Comparison of ENCODE assay signal across 15 cellular contexts in genomic region chr13:77079902-77080413, GRCh38.
"Had no signal": no experiment of that assay in that cellular context is flagged by ENCODE, and none has a peak within 500 bp of the region (broad histone marks: within the 10 kb centered on the region; RNA-seq: fewer than 3 reads in every experiment).

No MANE protein-coding gene starts in this region.

- H3K9me3 ChIP-seq: breast epithelium, gastroesophageal sphincter, pancreas, SJCRH30, stomach had no signal

- H3K27me3 ChIP-seq: breast epithelium, gastroesophageal sphincter, neural progenitor cell, pancreas, SJCRH30, stomach had no signal

- FAIRE-seq: kidney, pancreas had no signal

- DNase-seq: activated CD8-positive, alpha-beta memory T cell treated with anti-CD3 and anti-CD28 coated beads, Interleukin-2, amount 50 U/mL, for 48 hours; activated CD8-positive, alpha-beta T cell treated with anti-CD3 and anti-CD28 coated beads for 36 hours; activated naive CD4-positive, alpha-beta T cell treated with anti-CD3 and anti-CD28 coated beads for 36 hours; amniotic stem cell; kidney; pancreas; SJCRH30; stimulated activated CD4-positive, alpha-beta T cell treated with anti-CD3 and anti-CD28 coated beads, Interleukin-4, amount 100 ng/mL, for 24 hours; stomach; SW 1271; T-helper 9 cell; trophoblast cell had no signal

- H2AFZ ChIP-seq: neural progenitor cell had no signal

- H3K36me3 ChIP-seq: neural progenitor cell had no signal

- H3K4me2 ChIP-seq: neural progenitor cell had no signal

- ATAC-seq: activated CD8-positive, alpha-beta T cell treated with anti-CD3 and anti-CD28 coated beads for 36 hours; gastroesophageal sphincter; pancreas had no signal

- H3K4me3 ChIP-seq: breast epithelium, gastroesophageal sphincter, neural progenitor cell, pancreas, SJCRH30, stomach had no signal

- H3K4me1 ChIP-seq: breast epithelium, gastroesophageal sphincter, neural progenitor cell, pancreas, SJCRH30, stomach had no signal

- H3K27ac ChIP-seq: breast epithelium, gastroesophageal sphincter, neural progenitor cell, pancreas, SJCRH30, stomach had no signal
